Comparison of ENCODE assay signal across 14 cellular contexts in the genomic region with DNA sequence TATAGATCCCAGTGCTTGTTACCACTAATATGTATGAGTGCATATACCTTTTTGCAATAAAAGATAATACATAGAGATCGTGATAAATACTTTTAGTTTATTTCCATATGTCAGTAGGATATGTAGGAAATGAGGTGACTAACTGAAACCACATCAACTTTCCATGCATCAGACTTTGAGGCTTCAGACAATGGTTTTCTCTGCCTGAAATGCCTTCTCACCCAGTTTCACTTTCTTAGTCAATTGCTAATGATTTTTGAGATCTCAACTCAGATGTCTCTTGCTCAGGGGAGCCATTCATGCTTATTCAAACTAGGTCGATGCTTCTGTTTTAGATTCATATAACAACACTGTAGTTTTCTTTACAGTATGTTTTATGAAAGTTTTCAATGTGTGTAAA.
DNase-seq lines count a peak whose midpoint lies in the region; ATAC-seq, FAIRE-seq and TF ChIP-seq lines count a peak whose summit lies in the region.
"Had no signal": no experiment of that assay in that cellular context is flagged by ENCODE, and none has a peak within 500 bp of the region (broad histone marks: within the 10 kb centered on the region; RNA-seq: fewer than 3 reads in every experiment).

No MANE protein-coding gene starts in this region.

- FAIRE-seq in H54 (lab: Jason Lieb, UNC): peak; percentile 91

- in situ Hi-C loops in astrocyte of the spinal cord (cut with HindIII; ENCODE audit: low sequenced_read_pairs): no loop called here

- H3K27ac ChIP-seq in KOPT-K1 (ENCODE audit: low read depth, low read length, poor library complexity, severe bottlenecking): peak overlapping the region; percentile 66
- H3K27ac ChIP-seq: hepatocyte, tibial nerve had no signal

- CTCF ChIA-PET in GM10248 (lab: Yijun Ruan, JAX): no interaction called here

- POLR2A ChIA-PET in GM10248 (lab: Yijun Ruan, JAX): no interaction called here

- TF ChIP-seq CTCF in GM10248 (IDR thresholded peaks at IDR 0.05; ENCODE audit: control extremely low read depth, extremely low read depth, low read depth, missing control alignments) (no peak), astrocyte of the spinal cord (IDR thresholded peaks at IDR 0.05; ENCODE audit: low read depth, low read length) (no peak)

- H3K36me3 ChIP-seq in KOPT-K1 (ENCODE audit: insufficient read depth, low read length): no peaks in the 10 kb centered on the region
- H3K36me3 ChIP-seq: tibial nerve had no signal

- ATAC-seq in GM19035 (IDR thresholded peaks at IDR 0.05; ENCODE audit: unreplicated experiment): no peak

- DNase-seq in GM10248 (ENCODE audit: extremely low spot score) (peak; percentile 30), H54 (ENCODE audit: insufficient read length, low spot score) (no peak), astrocyte of the spinal cord (ENCODE audit: low read depth, low spot score) (peak; percentile 51), SK-N-DZ (ENCODE audit: low spot score) (no peak), NCI-H2107 (lab: John Stamatoyannopoulos, UW) (no peak), HCEC 1CT (no peak)
- DNase-seq: activated naive CD8-positive, alpha-beta T cell treated with anti-CD3 and anti-CD28 coated beads, Interleukin-2, amount 10 ng/mL, durations not matched to agents 7 days and 5 days; erythroblast; NCI-H2171 treated with DMSO at 0.1 percent for 48 hours; SK-N-SH had no signal

- no peak overlapping the region for H3K4me3 ChIP-seq in astrocyte of the spinal cord (ENCODE audit: low read depth, low read length)
- H3K4me3 ChIP-seq: hepatocyte, tibial nerve had no signal

- no peak for TF ChIP-seq POLR2A in H54 (IDR thresholded peaks at IDR 0.05; ENCODE audit: low read depth, low read length)

- H3K9me3 ChIP-seq in KOPT-K1 (ENCODE audit: insufficient read depth, low read length, poor library complexity, severe bottlenecking): no peaks in the 10 kb centered on the region
- H3K9me3 ChIP-seq: SK-N-SH, tibial nerve had no signal

Comparison
In these comparisons a context has a peak if more than half of its experiments do, and no peak if none do; other contexts are left out.
1. DNase-seq: peak in GM10248 (single experiment) and astrocyte of the spinal cord (single experiment); none in H54 (single experiment), SK-N-DZ (single experiment), NCI-H2107 (single experiment) and HCEC 1CT (single experiment).